Comparison of ENCODE assay signal across 12 cellular contexts in genomic region chr9:131722260-131722659, GRCh38. TPM values are rescaled to one million over a fixed set of nuclear protein-coding genes. Genes with fewer than 3 reads are reported as not detected.
DNase-seq lines count a peak whose midpoint lies in the region; ATAC-seq and TF ChIP-seq lines count a peak whose summit lies in the region.
"Had no signal": no experiment of that assay in that cellular context is flagged by ENCODE, and none has a peak within 500 bp of the region (broad histone marks: within the 10 kb centered on the region; RNA-seq: fewer than 3 reads in every experiment).

No MANE protein-coding gene starts in this region.

- no peak overlapping the region for H3K4me3 ChIP-seq in adrenal gland
- H3K4me3 ChIP-seq: breast epithelium, SJSA1, transverse colon had no signal

- DNase-seq in Right ventricle myocardium inferior (ENCODE audit: missing footprints), result peak; percentile 83
- no peak for DNase-seq in cardiac septum (ENCODE audit: low spot score)
- DNase-seq in NCI-H345 treated with DMSO at 0.1 percent for 48 hours (lab: John Stamatoyannopoulos, UW; ENCODE audit: unreplicated experiment), result peak; percentile 59
- DNase-seq in adrenal gland, result no peak
- DNase-seq in islet precursor cell, result no peak
- DNase-seq: transverse colon had no signal

- H3K27ac Mint-ChIP-seq in dendritic cell treated with granulocyte-macrophage colony-stimulating factor and Interleukin-4, amounts not matched to agents 40 ng/mL and 50 ng/mL, for 4 days, result peak overlapping the region; percentile 48

- H3K9me3 ChIP-seq in adrenal gland (replicated peaks in 1 of 3), result no peaks in the 10 kb centered on the region
- H3K9me3 ChIP-seq: breast epithelium, SJSA1, transverse colon had no signal

- H3K9me3 Mint-ChIP-seq in dendritic cell treated with granulocyte-macrophage colony-stimulating factor and Interleukin-4, amounts not matched to agents 40 ng/mL and 50 ng/mL, for 4 days, result no peaks in the 10 kb centered on the region

- no peaks in the 10 kb centered on the region for H3K27me3 ChIP-seq in adrenal gland
- H3K27me3 ChIP-seq: breast epithelium, SJSA1, transverse colon had no signal

- TF ChIP-seq CTCF in adrenal gland (IDR thresholded peaks at IDR 0.05), result no peak

- no peak for TF ChIP-seq POLR2A in adrenal gland (IDR thresholded peaks at IDR 0.05)

- intact Hi-C loops in Right ventricle myocardium inferior (cut with DNase I), result no loop called here
- intact Hi-C loops in cardiac septum (cut with DNase I), result no loop called here
- intact Hi-C loops in dendritic cell treated with granulocyte-macrophage colony-stimulating factor and Interleukin-4, amounts not matched to agents 40 ng/mL and 50 ng/mL, for 4 days (cut with micrococcal nuclease), result no loop called here
- intact Hi-C loops in adrenal gland (cut with DNase I), result no loop called here

- H3K27ac ChIP-seq in adrenal gland, result no peak overlapping the region
- H3K27ac ChIP-seq: breast epithelium, SJSA1, transverse colon had no signal

- H3K36me3 Mint-ChIP-seq in dendritic cell treated with granulocyte-macrophage colony-stimulating factor and Interleukin-4, amounts not matched to agents 40 ng/mL and 50 ng/mL, for 4 days (ENCODE audit: low read depth), result peaks cover 82% of the 10 kb centered on the region

- no peaks in the 10 kb centered on the region for H3K27me3 Mint-ChIP-seq in dendritic cell treated with granulocyte-macrophage colony-stimulating factor and Interleukin-4, amounts not matched to agents 40 ng/mL and 50 ng/mL, for 4 days

- no peaks in the 10 kb centered on the region for H3K36me3 ChIP-seq in adrenal gland (replicated peaks in 1 of 2)
- H3K36me3 ChIP-seq: breast epithelium, SJSA1, transverse colon had no signal

- no peak overlapping the region for H3K4me3 Mint-ChIP-seq in dendritic cell treated with granulocyte-macrophage colony-stimulating factor and Interleukin-4, amounts not matched to agents 40 ng/mL and 50 ng/mL, for 4 days

- H3K4me1 ChIP-seq in adrenal gland (replicated peaks in 1 of 2), result peaks cover 2 to 31% of the 10 kb centered on the region in 2 donors
- H3K4me1 ChIP-seq: breast epithelium had no signal

- ATAC-seq in Right ventricle myocardium inferior (peak; percentile 88), GM19397 (IDR thresholded peaks at IDR 0.05; ENCODE audit: unreplicated experiment) (no peak), esophagus mucosa (no peak)
- ATAC-seq: activated CD4-positive, CD25-positive, alpha-beta regulatory T cell treated with anti-CD3 and anti-CD28 coated beads, Interleukin-2, amount 50 U/mL, for 24 hours had no signal

- WGBS in adrenal gland, 4 donors, result 62 to 81% (median 74%) methylated on average over 4 to 8 of the region's 8 CpGs

- peaks cover 96% of the 10 kb centered on the region for H3K4me1 Mint-ChIP-seq in dendritic cell treated with granulocyte-macrophage colony-stimulating factor and Interleukin-4, amounts not matched to agents 40 ng/mL and 50 ng/mL, for 4 days (ENCODE audit: low read depth)

RNA-seq across cellular contexts. Expression of gene RAPGEF1, which starts 17.6 kb away (rescaled TPM):
- total RNA-seq in Right ventricle myocardium inferior (125 TPM), cardiac septum (115 TPM), adrenal gland (100 to 1,000 TPM in 1 of 8 donors, 10 to 100 TPM in 7; 38.6 to 136 (median 61.2) TPM), esophagus mucosa (21.0 TPM)
- polyA plus RNA-seq in adrenal gland, result 10 to 100 TPM; 14.5 to 48.7 (median 26.9) TPM

Comparison
In these comparisons a context has a peak if more than half of its experiments do, and no peak if none do; other contexts are left out.
1. DNase-seq: peak in Right ventricle myocardium inferior (single experiment) and NCI-H345 treated with DMSO at 0.1 percent for 48 hours (single experiment); none in cardiac septum (single experiment), adrenal gland (0 of 7) and islet precursor cell (single experiment).